23 cellular contexts compared by ENCODE assay signal in genomic region chr9:118809160-118809625, GRCh38.
DNase-seq lines count a peak whose midpoint lies in the region; ATAC-seq, FAIRE-seq and TF ChIP-seq lines count a peak whose summit lies in the region.
"Had no signal": no experiment of that assay in that cellular context is flagged by ENCODE, and none has a peak within 500 bp of the region (broad histone marks: within the 10 kb centered on the region; RNA-seq: fewer than 3 reads in every experiment).

No MANE protein-coding gene starts in this region.

- H3K36me3 Mint-ChIP-seq in WTC11 (no peaks in the 10 kb centered on the region), immature natural killer cell (no peaks in the 10 kb centered on the region)
- H3K36me3 Mint-ChIP-seq: CD4-positive, CD25-positive, alpha-beta regulatory T cell had no signal

- H3K36me3 ChIP-seq in iPS-18a (ENCODE audit: control insufficient read depth, low read depth, low read length) (no peaks in the 10 kb centered on the region), pancreas (no peaks in the 10 kb centered on the region)
- H3K36me3 ChIP-seq: vagina had no signal

- H3K9me3 Mint-ChIP-seq in WTC11 (peaks cover 31% of the 10 kb centered on the region), immature natural killer cell (peaks cover under 1 to 20% (median 9%) of the 10 kb centered on the region in 6 donors)

- FAIRE-seq in pancreas (lab: Jason Lieb, UNC), result no peak
- FAIRE-seq: bronchial epithelial cell, islet of Langerhans, TTC549 had no signal

- H3K4me1 Mint-ChIP-seq in WTC11 (no peaks in the 10 kb centered on the region), immature natural killer cell (no peaks in the 10 kb centered on the region)
- H3K4me1 Mint-ChIP-seq: activated CD4-positive, alpha-beta T cell treated with anti-CD3 and anti-CD28 coated beads for 36 hours; CD4-positive, CD25-positive, alpha-beta regulatory T cell had no signal

- peaks cover 8% of the 10 kb centered on the region; the same call in 1 of the 2 replicates for H3K27me3 Mint-ChIP-seq in WTC11 (ENCODE audit: low read depth)
- peaks cover 0 to 1% (median 0%) of the 10 kb centered on the region in 3 donors for H3K27me3 Mint-ChIP-seq in immature natural killer cell (ENCODE audit: low read depth in 3 of 3)
- H3K27me3 Mint-ChIP-seq: activated CD4-positive, alpha-beta T cell treated with anti-CD3 and anti-CD28 coated beads for 36 hours; CD4-positive, CD25-positive, alpha-beta regulatory T cell had no signal

- H3K4me3 Mint-ChIP-seq in WTC11 (peak overlapping the region; percentile 34; the same call in 1 of the 2 replicates), immature natural killer cell (no peak overlapping the region)
- H3K4me3 Mint-ChIP-seq: activated CD4-positive, alpha-beta T cell treated with anti-CD3 and anti-CD28 coated beads for 36 hours; CD4-positive, CD25-positive, alpha-beta regulatory T cell had no signal

- H3K27me3 ChIP-seq in iPS-18a (ENCODE audit: control insufficient read depth, insufficient read depth, low read length) (no peaks in the 10 kb centered on the region), pancreas (no peaks in the 10 kb centered on the region)
- H3K27me3 ChIP-seq: vagina had no signal

- no peak overlapping the region for H3K9ac ChIP-seq in iPS-18a (ENCODE audit: low read length)

- H3K27ac Mint-ChIP-seq in WTC11 (no peak overlapping the region), immature natural killer cell (no peak overlapping the region)
- H3K27ac Mint-ChIP-seq: activated CD4-positive, alpha-beta T cell treated with anti-CD3 and anti-CD28 coated beads for 36 hours; CD4-positive, CD25-positive, alpha-beta regulatory T cell had no signal

- H3K27ac ChIP-seq in iPS-18a (ENCODE audit: low read length) (no peak overlapping the region), pancreas (no peak overlapping the region)
- H3K27ac ChIP-seq: vagina had no signal

- H3K4me1 ChIP-seq in iPS-18a (ENCODE audit: control insufficient read depth, low read depth, low read length) (no peaks in the 10 kb centered on the region), pancreas (no peaks in the 10 kb centered on the region)
- H3K4me1 ChIP-seq: vagina had no signal

- ATAC-seq in WTC11, result peak; percentile 60
- peak in 3 of 4 donors; percentile 60 to 90 (median 76) for ATAC-seq in pancreas
- no peak for ATAC-seq in GM18868 (IDR thresholded peaks at IDR 0.05; ENCODE audit: unreplicated experiment)
- ATAC-seq: activated CD4-positive, alpha-beta T cell treated with anti-CD3 and anti-CD28 coated beads for 36 hours; esophagus mucosa had no signal

- intact Hi-C loops in pancreas (cut with DNase I), result no loop called here

- DNase-seq in DMS53 (lab: John Stamatoyannopoulos, UW) (peak; percentile 92), WTC11 (ENCODE audit: low spot score) (peak; percentile 51), pancreas (peak; percentile 3 to 77 (median 34)), NCI-H1694 (lab: John Stamatoyannopoulos, UW) (no peak), immature natural killer cell (no peak), MV-4-11 (lab: John Stamatoyannopoulos, UW) (no peak)
- DNase-seq: activated CD4-positive, alpha-beta T cell treated with anti-CD3 and anti-CD28 coated beads for 36 hours; CD4-positive, CD25-positive, alpha-beta regulatory T cell; dermis blood vessel endothelial cell; DMS79 treated with DMSO at 0.1 percent for 48 hours; KG1; midbrain; NCI-H1092; NCI-H526; stimulated activated CD8-positive, alpha-beta memory T cell treated with anti-CD3 and anti-CD28 coated beads, Interleukin-4, amount 100 ng/mL, for 48 hours; SW 1271 had no signal

- POLR2A ChIA-PET in WTC11 (lab: Charles Lee), result no interaction called here

- TF ChIP-seq CTCF in WTC11 (IDR thresholded peaks at IDR 0.05), result no peak
- peak in 1 of 4 donors; percentile 8 for TF ChIP-seq CTCF in pancreas (IDR thresholded peaks at IDR 0.05)

- 47 to 58% methylated on average over 43 to 47 of the region's 47 CpGs for WGBS in pancreas, 2 donors

- CTCF ChIA-PET in WTC11 (lab: Charles Lee), result interaction anchor here (0.5 to 1.9 kb wide), 5 partner anchors 213 to 567 kb away, joined by 3 to 9 read pairs (median 4); no protein-coding TSS in a partner anchor

- H3K4me3 ChIP-seq in iPS-18a (ENCODE audit: low read length) (peak overlapping the region; percentile 33), pancreas (peak overlapping the region in 2 of 4 donors; percentile 24 to 30)
- H3K4me3 ChIP-seq: vagina had no signal

- no peaks in the 10 kb centered on the region for H3K9me3 ChIP-seq in iPS-18a (ENCODE audit: control insufficient read depth, low read depth, low read length)
- H3K9me3 ChIP-seq in pancreas, result no peaks in the 10 kb centered on the region
- H3K9me3 ChIP-seq: vagina had no signal

TF ChIP-seq in WTC11, 78 proteins besides CTCF, POLR2A, EP300 and RAD21:
- no peak for TF ChIP-seq EMX1 (CRISPR knock-in tag; IDR thresholded peaks at IDR 0.05)
- TF ChIP-seq ZNF281 (CRISPR knock-in tag; IDR thresholded peaks at IDR 0.05), result no peak

Comparison
In these comparisons a context has a peak if more than half of its experiments do, and no peak if none do; other contexts are left out.
1. DNase-seq: peak in DMS53 (single experiment), WTC11 (single experiment) and pancreas (6 of 6); none in NCI-H1694 (single experiment), immature natural killer cell (0 of 3) and MV-4-11 (single experiment).